ENCODE assay signal across 13 cellular contexts in genomic region chr10:12631216-12631615, GRCh38.
A peak's percentile ranks its signal among the peaks of the same experiment; 100 is the strongest.
DNase-seq lines count a peak whose midpoint lies in the region; ATAC-seq and TF ChIP-seq lines count a peak whose summit lies in the region.
"Had no signal": no experiment of that assay in that cellular context is flagged by ENCODE, and none has a peak within 500 bp of the region (broad histone marks: within the 10 kb centered on the region; RNA-seq: fewer than 3 reads in every experiment).

No MANE protein-coding gene starts in this region.

- peaks cover 0 to 2% (median 0%) of the 10 kb centered on the region in 8 donors for H3K9me3 Mint-ChIP-seq in CD4-positive, alpha-beta memory T cell

- DNase-seq in right atrium auricular region (ENCODE audit: low spot score): peak; percentile 23
- no peak for DNase-seq in left ventricle myocardium inferior
- DNase-seq in foreskin keratinocyte: peak; percentile 32 to 44
- DNase-seq in GM13977 (ENCODE audit: low spot score): no peak
- DNase-seq in CD4-positive, alpha-beta memory T cell: no peak
- no peak for DNase-seq in SW480 (ENCODE audit: low spot score)
- DNase-seq: activated naive CD4-positive, alpha-beta T cell treated with Interleukin-2 at 50 U/mL for 16 hours; NCI-H1105 treated with DMSO at 0.1 percent for 48 hours; stimulated activated CD4-positive, alpha-beta T cell treated with anti-CD3 and anti-CD28 coated beads, Interleukin-4, amount 100 ng/mL, for 4 hours; T-helper 1 cell; tibial artery had no signal

- H3K27me3 ChIP-seq in right atrium auricular region: no peaks in the 10 kb centered on the region
- no peaks in the 10 kb centered on the region for H3K27me3 ChIP-seq in left ventricle myocardium inferior (ENCODE audit: low read depth)
- no peaks in the 10 kb centered on the region for H3K27me3 ChIP-seq in foreskin keratinocyte
- no peaks in the 10 kb centered on the region for H3K27me3 ChIP-seq in CD4-positive, alpha-beta memory T cell (ENCODE audit: insufficient read depth, low read length)
- H3K27me3 ChIP-seq: tibial artery had no signal

- H3K4me3 ChIP-seq in right atrium auricular region: no peak overlapping the region
- no peak overlapping the region for H3K4me3 ChIP-seq in left ventricle myocardium inferior
- H3K4me3 ChIP-seq in CD4-positive, alpha-beta memory T cell (ENCODE audit: low read length in 2 of 2): no peak overlapping the region
- H3K4me3 ChIP-seq: tibial artery had no signal

- POLR2A ChIA-PET in CD4-positive, alpha-beta memory T cell (lab: Charles Lee; ENCODE audit: partially characterized antibody): no interaction called here

- no peaks in the 10 kb centered on the region for H3K9me3 ChIP-seq in right atrium auricular region
- peaks cover 7% of the 10 kb centered on the region for H3K9me3 ChIP-seq in left ventricle myocardium inferior (replicated peaks)
- no peaks in the 10 kb centered on the region for H3K9me3 ChIP-seq in CD4-positive, alpha-beta memory T cell (ENCODE audit: control insufficient read depth in 1 of 2, low read length in 2 of 2)
- H3K9me3 ChIP-seq: tibial artery had no signal

- H3K27me3 Mint-ChIP-seq in CD4-positive, alpha-beta memory T cell: no peaks in the 10 kb centered on the region

- H3K4me1 ChIP-seq in right atrium auricular region (peaks cover 0 to 17% of the 10 kb centered on the region in 2 donors), left ventricle myocardium inferior (peaks cover 5% of the 10 kb centered on the region), foreskin keratinocyte (no peaks in the 10 kb centered on the region)
- peaks cover 20% of the 10 kb centered on the region for H3K4me1 ChIP-seq in CD4-positive, alpha-beta memory T cell (ENCODE audit: insufficient read depth, low read length)
- H3K4me1 ChIP-seq: tibial artery had no signal

- no peak overlapping the region for H3K4me3 Mint-ChIP-seq in CD4-positive, alpha-beta memory T cell

- CTCF ChIA-PET in CD4-positive, alpha-beta memory T cell (lab: Charles Lee; ENCODE audit: partially characterized antibody): interaction anchor here (0.8 kb wide), 1 partner anchor 18 kb away, joined by 3 read pairs; no protein-coding TSS in a partner anchor

- H3K4me1 Mint-ChIP-seq in CD4-positive, alpha-beta memory T cell: peaks cover 21 to 40% (median 34%) of the 10 kb centered on the region in 4 donors

- H3K27ac Mint-ChIP-seq in CD4-positive, alpha-beta memory T cell: no peak overlapping the region

- intact Hi-C loops in left ventricle myocardium inferior (cut with micrococcal nuclease): no loop called here
- intact Hi-C loops in CD4-positive, alpha-beta memory T cell (cut with micrococcal nuclease): no loop called here

- no peak for ATAC-seq in foreskin keratinocyte
- no peak for ATAC-seq in GM21360 (IDR thresholded peaks at IDR 0.05; ENCODE audit: unreplicated experiment)

- TF ChIP-seq CTCF in right atrium auricular region (IDR thresholded peaks at IDR 0.05) (no peak), left ventricle myocardium inferior (IDR thresholded peaks at IDR 0.05; ENCODE audit: borderline replicate concordance) (no peak), VCaP (conservative IDR thresholded peaks at IDR 0.05) (no peak), foreskin keratinocyte (conservative IDR thresholded peaks at IDR 0.05) (no peak), GM13977 (IDR thresholded peaks at IDR 0.05; ENCODE audit: extremely low read depth, insufficient read depth, missing control alignments) (no peak)

- H3K36me3 ChIP-seq in right atrium auricular region (no peaks in the 10 kb centered on the region), left ventricle myocardium inferior (no peaks in the 10 kb centered on the region)
- no peaks in the 10 kb centered on the region for H3K36me3 ChIP-seq in CD4-positive, alpha-beta memory T cell (ENCODE audit: insufficient read depth, low read length)
- H3K36me3 ChIP-seq: tibial artery had no signal

- H3K27ac ChIP-seq in right atrium auricular region (no peak overlapping the region), left ventricle myocardium inferior (replicated peaks) (no peak overlapping the region), VCaP (peak overlapping the region; percentile 81), foreskin keratinocyte (no peak overlapping the region)
- H3K27ac ChIP-seq in CD4-positive, alpha-beta memory T cell (ENCODE audit: low read depth, low read length): no peak overlapping the region
- H3K27ac ChIP-seq: tibial artery had no signal

- peaks cover 0 to 4% of the 10 kb centered on the region in 2 donors for H3K36me3 Mint-ChIP-seq in CD4-positive, alpha-beta memory T cell

- in situ Hi-C loops in GM13977 (cut with MboI; ENCODE audit: low pct_unique_long_range_greater_than_20kb, low sequenced_read_pairs, unreplicated experiment): no loop called here

Comparison
In these comparisons a context has a peak if more than half of its experiments do, and no peak if none do; other contexts are left out.
1. DNase-seq: peak in right atrium auricular region (single experiment) and foreskin keratinocyte (2 of 2); none in left ventricle myocardium inferior (single experiment), GM13977 (single experiment), CD4-positive, alpha-beta memory T cell (0 of 5) and SW480 (single experiment).